13 cellular contexts compared by ENCODE assay signal in genomic region chr13:78786399-78786879, GRCh38.
"Had no signal": no experiment of that assay in that cellular context is flagged by ENCODE, and none has a peak within 500 bp of the region (broad histone marks: within the 10 kb centered on the region; RNA-seq: fewer than 3 reads in every experiment).

No MANE protein-coding gene starts in this region.

- H3K27ac ChIP-seq: cardiac muscle cell, foreskin keratinocyte, left ventricle myocardium inferior, pancreas, VCaP had no signal

- H3K36me3 ChIP-seq: cardiac muscle cell, left ventricle myocardium inferior, pancreas had no signal

- H3K27ac Mint-ChIP-seq: activated CD4-positive, alpha-beta T cell treated with anti-CD3 and anti-CD28 coated beads for 36 hours; activated CD8-positive, alpha-beta T cell treated with anti-CD3 and anti-CD28 coated beads for 36 hours; activated T-helper 1 cell treated with anti-CD3 and anti-CD28 coated beads, Interleukin-12 subunit alpha, Interleukin-12 subunit beta, Interleukin-2, Interleukin-4 antibody, amounts not matched to agents 30 ng/mL and 10 ng/mL and 1 ng/mL, durations not matched to agents 14 hours and 24 hours and 36 hours; memory B cell; nephron had no signal

- H3K4me3 ChIP-seq: cardiac muscle cell, left ventricle myocardium inferior, pancreas had no signal

- H3K4me1 Mint-ChIP-seq: activated CD4-positive, alpha-beta T cell treated with anti-CD3 and anti-CD28 coated beads for 36 hours; memory B cell had no signal

- H3K4me1 ChIP-seq: foreskin keratinocyte, left ventricle myocardium inferior, pancreas had no signal

- ATAC-seq: activated CD4-positive, alpha-beta T cell treated with anti-CD3 and anti-CD28 coated beads for 36 hours; activated CD8-positive, alpha-beta T cell treated with anti-CD3 and anti-CD28 coated beads for 36 hours; pancreas had no signal

- DNase-seq: activated CD4-positive, alpha-beta T cell treated with anti-CD3 and anti-CD28 coated beads for 36 hours; activated CD8-positive, alpha-beta memory T cell treated with anti-CD3 and anti-CD28 coated beads, Interleukin-2, amount 50 U/mL, for 4 hours; activated CD8-positive, alpha-beta T cell treated with anti-CD3 and anti-CD28 coated beads for 36 hours; activated naive CD4-positive, alpha-beta T cell treated with Interleukin-2 at 50 U/mL for 16 hours; foreskin keratinocyte; pancreas; stimulated activated CD4-positive, alpha-beta T cell treated with anti-CD3 and anti-CD28 coated beads, Interleukin-15, amount 100 ng/mL, for 24 hours had no signal

- H3K9me3 ChIP-seq: pancreas had no signal

- H3K36me3 Mint-ChIP-seq: memory B cell had no signal

- H3K9me3 Mint-ChIP-seq: activated CD8-positive, alpha-beta T cell treated with anti-CD3 and anti-CD28 coated beads for 36 hours; activated T-helper 1 cell treated with anti-CD3 and anti-CD28 coated beads, Interleukin-12 subunit alpha, Interleukin-12 subunit beta, Interleukin-2, Interleukin-4 antibody, amounts not matched to agents 30 ng/mL and 10 ng/mL and 1 ng/mL, durations not matched to agents 14 hours and 24 hours and 36 hours; memory B cell; nephron had no signal

- H3K27me3 Mint-ChIP-seq: memory B cell had no signal

- H3K4me3 Mint-ChIP-seq: activated CD4-positive, alpha-beta T cell treated with anti-CD3 and anti-CD28 coated beads for 36 hours; activated CD8-positive, alpha-beta T cell treated with anti-CD3 and anti-CD28 coated beads for 36 hours; activated T-helper 1 cell treated with anti-CD3 and anti-CD28 coated beads, Interleukin-12 subunit alpha, Interleukin-12 subunit beta, Interleukin-2, Interleukin-4 antibody, amounts not matched to agents 30 ng/mL and 10 ng/mL and 1 ng/mL, durations not matched to agents 14 hours and 24 hours and 36 hours; memory B cell had no signal

- H3K27me3 ChIP-seq: cardiac muscle cell had no signal
